17 cellular contexts compared by ENCODE assay signal in genomic region chr11:8231979-8232378, GRCh38. TPM values are rescaled to one million over a fixed set of nuclear protein-coding genes. Genes with fewer than 3 reads are reported as not detected.
DNase-seq lines count a peak whose midpoint lies in the region; TF ChIP-seq lines count a peak whose summit lies in the region.
"Had no signal": no experiment of that assay in that cellular context is flagged by ENCODE, and none has a peak within 500 bp of the region (broad histone marks: within the 10 kb centered on the region; RNA-seq: fewer than 3 reads in every experiment).

No MANE protein-coding gene starts in this region.

- H3K18ac ChIP-seq in H9 (ENCODE audit: insufficient read length, low read depth, low read length) (no peak overlapping the region), trophoblast cell (ENCODE audit: low read length) (peak overlapping the region; percentile 73)

- H4K8ac ChIP-seq in H9 (replicated peaks; ENCODE audit: insufficient read length, low read depth, low read length) (no peak overlapping the region), trophoblast cell (ENCODE audit: low read depth, low read length) (peak overlapping the region; percentile 84)

- H4K12ac ChIP-seq in trophoblast cell (ENCODE audit: low read depth, low read length), result no peak overlapping the region

- H3K9me3 Mint-ChIP-seq in H9 (no peaks in the 10 kb centered on the region), HFFc6 (no peaks in the 10 kb centered on the region)
- H3K9me3 Mint-ChIP-seq: CD4-positive, alpha-beta T cell had no signal

- H4K20me1 ChIP-seq in H9 (ENCODE audit: control insufficient read depth, insufficient read depth, insufficient read length), result no peaks in the 10 kb centered on the region

- H2AK5ac ChIP-seq in H9 (ENCODE audit: insufficient read length, low read length) (no peak overlapping the region), trophoblast cell (ENCODE audit: low read length) (peak overlapping the region; percentile 85)

- H3K23ac ChIP-seq in H9 (ENCODE audit: insufficient read length, low read depth, low read length), result no peak overlapping the region
- no peak overlapping the region for H3K23ac ChIP-seq in trophoblast cell (ENCODE audit: low read length)

- H3K4me3 Mint-ChIP-seq in H9 (no peak overlapping the region), HFFc6 (no peak overlapping the region)
- H3K4me3 Mint-ChIP-seq: B cell; CD4-positive, alpha-beta T cell; IgD-negative memory B cell had no signal

- H3K4me1 ChIP-seq in H9 (ENCODE audit: insufficient read depth, low read length) (no peaks in the 10 kb centered on the region), trophoblast cell (ENCODE audit: control insufficient read depth in 1 of 2, insufficient read depth in 2 of 2, low read length in 2 of 2) (peaks cover 35 to 49% of the 10 kb centered on the region in 2 experiments)

- H3K79me1 ChIP-seq in H9 (ENCODE audit: insufficient read depth, low read depth, low read length, poor library complexity, severe bottlenecking) (no peaks in the 10 kb centered on the region), trophoblast cell (ENCODE audit: low read length) (peaks cover 46% of the 10 kb centered on the region)

- H4K5ac ChIP-seq in H9 (ENCODE audit: insufficient read length, low read depth, low read length), result no peak overlapping the region

- no peak overlapping the region for H2BK20ac ChIP-seq in H9 (ENCODE audit: low read depth, low read length, poor library complexity, severe bottlenecking)

- no peak overlapping the region for H3K4me3 ChIP-seq in trophoblast cell (ENCODE audit: low read depth, low read length)
- H3K4me3 ChIP-seq: HAP-1 had no signal

- H3K9ac ChIP-seq in H9 (ENCODE audit: extremely low read depth, insufficient read length, low read length) (no peak overlapping the region), trophoblast cell (ENCODE audit: low read length) (no peak overlapping the region)

- H3K27me3 ChIP-seq in H9 (ENCODE audit: insufficient read depth, low read length) (no peaks in the 10 kb centered on the region), trophoblast cell (ENCODE audit: insufficient read depth, low read length) (no peaks in the 10 kb centered on the region)

- H3T11ph ChIP-seq in H9 (ENCODE audit: low read length), result no peak overlapping the region

- no peaks in the 10 kb centered on the region for H3K36me3 ChIP-seq in trophoblast cell (ENCODE audit: control insufficient read depth in 1 of 2, insufficient read depth in 2 of 2, low read length in 2 of 2)
- H3K36me3 ChIP-seq: HAP-1 had no signal

- H2AFZ ChIP-seq in H9 (ENCODE audit: low read length) (no peak overlapping the region), trophoblast cell (ENCODE audit: insufficient read depth, low read length, poor library complexity) (no peak overlapping the region)

- H3K27ac ChIP-seq in H9 (ENCODE audit: insufficient read length, low read depth, low read length) (no peak overlapping the region), trophoblast cell (ENCODE audit: low read depth, low read length) (peak overlapping the region; percentile 71)
- H3K27ac ChIP-seq: HL-60 had no signal

- no peak overlapping the region for H3K56ac ChIP-seq in H9 (ENCODE audit: insufficient read length, low read depth, low read length)

- no CpG with 5 or more reads among the region's 5 CpGs for WGBS in H9 (ENCODE audit: extremely low coverage, insufficient read length, low lambda C conversion rate)
- WGBS in trophoblast cell (ENCODE audit: extremely low coverage, insufficient coverage, insufficient read length), result no CpG with 5 or more reads among the region's 5 CpGs

- H2BK15ac ChIP-seq in H9 (ENCODE audit: low read depth, low read length), result no peak overlapping the region

- H3K27me3 Mint-ChIP-seq in H9 (ENCODE audit: low read depth) (no peaks in the 10 kb centered on the region), HFFc6 (ENCODE audit: insufficient read depth) (peaks cover 15% of the 10 kb centered on the region)
- H3K27me3 Mint-ChIP-seq: B cell; CD4-positive, alpha-beta T cell had no signal

- H3K4me1 Mint-ChIP-seq in H9, result peaks cover 12 to 20% of the 10 kb centered on the region in 2 experiments
- H3K4me1 Mint-ChIP-seq in HFFc6 (ENCODE audit: low read depth), result peaks cover 31% of the 10 kb centered on the region

- H3K14ac ChIP-seq in H9 (ENCODE audit: insufficient read depth, low read length) (no peak overlapping the region; the same call in 1 of the 2 replicates), trophoblast cell (ENCODE audit: low read length) (peak overlapping the region; percentile 87)

- TF ChIP-seq CTCF in H9 (conservative IDR thresholded peaks at IDR 0.05) (no peak), HFFc6 (IDR thresholded peaks at IDR 0.05) (no peak)

- H3K23me2 ChIP-seq in H9 (ENCODE audit: insufficient read length, low read depth, low read length, poor library complexity, severe bottlenecking), result no peaks in the 10 kb centered on the region

- H3K27ac Mint-ChIP-seq in H9 (peak overlapping the region in 2 of 3 experiments; percentile 21 to 70; a peak in 2 of 7 replicates), HFFc6 (no peak overlapping the region)
- H3K27ac Mint-ChIP-seq: B cell; CD4-positive, alpha-beta T cell; IgD-negative memory B cell had no signal

- H3K9me3 ChIP-seq in H9 (ENCODE audit: control insufficient read depth, low read depth, low read length) (no peaks in the 10 kb centered on the region), trophoblast cell (ENCODE audit: insufficient read depth, low read depth, low read length) (no peaks in the 10 kb centered on the region)
- H3K9me3 ChIP-seq: HAP-1 had no signal

- H2BK120ac ChIP-seq in H9 (ENCODE audit: low read depth, low read length, poor library complexity, severe bottlenecking), result no peak overlapping the region
- H2BK120ac ChIP-seq in trophoblast cell (ENCODE audit: insufficient read depth, low read length, poor library complexity), result peak overlapping the region; percentile 99

- H2BK12ac ChIP-seq in H9 (ENCODE audit: insufficient read length, low read depth, low read length), result no peak overlapping the region
- H2BK12ac ChIP-seq in trophoblast cell (ENCODE audit: low read length), result peak overlapping the region; percentile 97

- H3K4me2 ChIP-seq in H9 (ENCODE audit: insufficient read depth, insufficient read length, low read length) (no peak overlapping the region), trophoblast cell (ENCODE audit: low read length) (no peak overlapping the region)

- H2BK5ac ChIP-seq in H9 (ENCODE audit: insufficient read length, low read length) (no peak overlapping the region), trophoblast cell (ENCODE audit: low read depth, low read length, poor library complexity) (peak overlapping the region; percentile 90)

- no peak overlapping the region for H3K4ac ChIP-seq in H9 (ENCODE audit: low read depth, low read length)
- H3K4ac ChIP-seq in trophoblast cell (ENCODE audit: low read depth, low read length), result peak overlapping the region; percentile 82

- no peaks in the 10 kb centered on the region for H3K79me2 ChIP-seq in H9 (ENCODE audit: insufficient read depth, low read length)
- H3K79me2 ChIP-seq in trophoblast cell (ENCODE audit: control insufficient read depth, insufficient read depth, low read length, poor library complexity), result peaks cover 10% of the 10 kb centered on the region

- H3K36me3 Mint-ChIP-seq in H9 (ENCODE audit: insufficient read depth in 1 of 3, low read depth in 3 of 3) (no peaks in the 10 kb centered on the region), HFFc6 (ENCODE audit: low read depth) (no peaks in the 10 kb centered on the region)
- H3K36me3 Mint-ChIP-seq: IgD-negative memory B cell had no signal

- DNase-seq in H9 (no peak), NCI-H82 (lab: John Stamatoyannopoulos, UW) (peak; percentile 41), islet precursor cell (peak; percentile 91), trophoblast cell (no peak), RPMI8226 (no peak), HFFc6 (no peak)
- DNase-seq in stimulated activated naive CD4-positive, alpha-beta T cell (lab: John Stamatoyannopoulos, UW), result no peak
- DNase-seq: CD4-positive, alpha-beta T cell; NCI-H1417 treated with DMSO at 0.1 percent for 48 hours; NCI-H2029; SIG-M5 had no signal

- H4K91ac ChIP-seq in H9 (ENCODE audit: insufficient read length, low read depth, low read length), result no peak overlapping the region
- peak overlapping the region; percentile 99 for H4K91ac ChIP-seq in trophoblast cell (ENCODE audit: low read depth, low read length)

RNA-seq across cellular contexts. Expression of gene LMO1, which starts 31.7 kb away (rescaled TPM):
- 0.39 and 0.50 TPM in 2 replicates for total RNA-seq in H9 (2021)
- 9.5 and 10.1 TPM in 2 replicates for polyA plus RNA-seq in trophoblast cell (2013)
- total RNA-seq in HFFc6 (2021; fragmentation: NEBNext Ultra II Directional; extraction: Animal tissue kit (Norgen Biotek cat#: 25700)), result not detected
- total RNA-seq: B cell; CD4-positive, alpha-beta T cell; LHCN-M2 had no signal
- polyA plus RNA-seq: AG04450, IgD-negative memory B cell had no signal

Comparison
In these comparisons a context has a peak if more than half of its experiments do, and no peak if none do; other contexts are left out.
1. DNase-seq: peak in NCI-H82 (single experiment) and islet precursor cell (single experiment); none in H9 (single experiment), trophoblast cell (0 of 2), stimulated activated naive CD4-positive, alpha-beta T cell (0 of 6), RPMI8226 (single experiment) and HFFc6 (single experiment).